ENCODE assay signal across 12 cellular contexts in genomic region chr2:26185954-26186353, GRCh38. TPM values are rescaled to one million over a fixed set of nuclear protein-coding genes. Genes with fewer than 3 reads are reported as not detected.
A peak's percentile ranks its signal among the peaks of the same experiment; 100 is the strongest.
DNase-seq lines count a peak whose midpoint lies in the region; ATAC-seq lines count a peak whose summit lies in the region.
"Had no signal": no experiment of that assay in that cellular context is flagged by ENCODE, and none has a peak within 500 bp of the region (broad histone marks: within the 10 kb centered on the region; RNA-seq: fewer than 3 reads in every experiment).

No MANE protein-coding gene starts in this region.

- no peak for DNase-seq in activated naive CD4-positive, alpha-beta T cell treated with anti-CD3 and anti-CD28 coated beads, Interleukin-2, amount 10 ng/mL, durations not matched to agents 7 days and 5 days
- no peak for DNase-seq in activated naive CD4-positive, alpha-beta T cell treated with anti-CD3 and anti-CD28 coated beads, Interleukin-2, amount 50 U/mL, for 16 hours
- no peak for DNase-seq in activated CD8-positive, alpha-beta T cell treated with anti-CD3 and anti-CD28 coated beads, Interleukin-2, amount 10 ng/mL, durations not matched to agents 7 days and 5 days
- DNase-seq in mesenchymal stem cell, result no peak
- DNase-seq in COR-L47 (lab: John Stamatoyannopoulos, UW), result no peak
- DNase-seq in foreskin melanocyte, result no peak
- DNase-seq: NCI-H2081 treated with DMSO at 0.1 percent for 48 hours, T-helper 9 cell, tibial artery had no signal

- no peak overlapping the region for H4K91ac ChIP-seq in mesenchymal stem cell (ENCODE audit: low read length)

- H2AFZ ChIP-seq in mesenchymal stem cell (ENCODE audit: low read depth, low read length), result no peak overlapping the region

- no peaks in the 10 kb centered on the region for H3K9me3 Mint-ChIP-seq in activated naive CD4-positive, alpha-beta T cell treated with anti-CD3 and anti-CD28 coated beads, Interleukin-2, amount 10 ng/mL, durations not matched to agents 7 days and 5 days
- H3K9me3 Mint-ChIP-seq in activated CD8-positive, alpha-beta T cell treated with anti-CD3 and anti-CD28 coated beads, Interleukin-2, amount 10 ng/mL, durations not matched to agents 7 days and 5 days (ENCODE audit: insufficient read depth), result no peaks in the 10 kb centered on the region

- no peaks in the 10 kb centered on the region for H3K79me1 ChIP-seq in mesenchymal stem cell (replicated peaks; ENCODE audit: low read length, poor library complexity, severe bottlenecking)

- H3K4me3 Mint-ChIP-seq in activated naive CD4-positive, alpha-beta T cell treated with anti-CD3 and anti-CD28 coated beads, Interleukin-2, amount 10 ng/mL, durations not matched to agents 7 days and 5 days, result peak overlapping the region; percentile 78
- peak overlapping the region; percentile 71 for H3K4me3 Mint-ChIP-seq in activated CD8-positive, alpha-beta T cell treated with anti-CD3 and anti-CD28 coated beads, Interleukin-2, amount 10 ng/mL, durations not matched to agents 7 days and 5 days

- H2BK120ac ChIP-seq in mesenchymal stem cell (ENCODE audit: low read depth, low read length), result no peak overlapping the region

- 97% methylated on average over 3 of the region's 11 CpGs for whole genome bisulfite sequencing in mesenchymal stem cell

- CTCF ChIA-PET in activated naive CD4-positive, alpha-beta T cell treated with anti-CD3 and anti-CD28 coated beads, Interleukin-2, amount 10 ng/mL, durations not matched to agents 7 days and 5 days (lab: Charles Lee), result no interaction called here
- CTCF ChIA-PET in activated CD8-positive, alpha-beta T cell treated with anti-CD3 and anti-CD28 coated beads, Interleukin-2, amount 10 ng/mL, durations not matched to agents 7 days and 5 days (lab: Charles Lee), result interaction anchor here (1.1 to 2.0 kb wide), 6 partner anchors 17 to 512 kb away, joined by 3 to 8 read pairs (median 3); no protein-coding TSS in a partner anchor

- peaks cover 5 to 20% of the 10 kb centered on the region in 2 experiments for H3K27me3 ChIP-seq in mesenchymal stem cell (ENCODE audit: control insufficient read depth in 1 of 2, insufficient read depth in 1 of 2, low read length in 2 of 2)
- H3K27me3 ChIP-seq in stomach smooth muscle (ENCODE audit: control insufficient read depth in 1 of 2, insufficient read depth in 2 of 2, low read length in 2 of 2), result no peaks in the 10 kb centered on the region

- no peak overlapping the region for H3K4me2 ChIP-seq in mesenchymal stem cell (ENCODE audit: low read length, poor library complexity, severe bottlenecking)

- H3K9ac ChIP-seq in mesenchymal stem cell (ENCODE audit: low read length) (peak overlapping the region; percentile 89), stomach smooth muscle (ENCODE audit: low read length in 2 of 2) (peak overlapping the region; percentile 76 to 83)

- peaks cover 18% of the 10 kb centered on the region for H3K4me1 Mint-ChIP-seq in activated naive CD4-positive, alpha-beta T cell treated with anti-CD3 and anti-CD28 coated beads, Interleukin-2, amount 10 ng/mL, durations not matched to agents 7 days and 5 days
- peaks cover 25% of the 10 kb centered on the region for H3K4me1 Mint-ChIP-seq in activated CD8-positive, alpha-beta T cell treated with anti-CD3 and anti-CD28 coated beads, Interleukin-2, amount 10 ng/mL, durations not matched to agents 7 days and 5 days (ENCODE audit: low read depth)

- H4K8ac ChIP-seq in mesenchymal stem cell (ENCODE audit: low read length), result no peak overlapping the region

- H3K4me1 ChIP-seq in mesenchymal stem cell (ENCODE audit: control insufficient read depth, insufficient read depth, low read depth, low read length) (peaks cover 8% of the 10 kb centered on the region), stomach smooth muscle (ENCODE audit: control insufficient read depth, insufficient read depth, low read length) (peaks cover 26% of the 10 kb centered on the region)

- H3K4me3 ChIP-seq in mesenchymal stem cell (ENCODE audit: insufficient read depth in 1 of 2, low read depth in 1 of 2, low read length in 2 of 2) (peak overlapping the region in 1 of 2 experiments; percentile 82), stomach smooth muscle (ENCODE audit: low read length in 2 of 2) (peak overlapping the region; percentile 63 to 76)

- H3K4ac ChIP-seq in mesenchymal stem cell (ENCODE audit: low read depth in 1 of 2, low read length in 2 of 2), result no peak overlapping the region

- no peak overlapping the region for H3K18ac ChIP-seq in mesenchymal stem cell (ENCODE audit: low read depth in 1 of 2, low read length in 2 of 2)

- peaks cover 5% of the 10 kb centered on the region for H3K36me3 Mint-ChIP-seq in activated naive CD4-positive, alpha-beta T cell treated with anti-CD3 and anti-CD28 coated beads, Interleukin-2, amount 10 ng/mL, durations not matched to agents 7 days and 5 days
- peaks cover 9% of the 10 kb centered on the region for H3K36me3 Mint-ChIP-seq in activated CD8-positive, alpha-beta T cell treated with anti-CD3 and anti-CD28 coated beads, Interleukin-2, amount 10 ng/mL, durations not matched to agents 7 days and 5 days (ENCODE audit: low read depth)

- H3K14ac ChIP-seq in mesenchymal stem cell (ENCODE audit: low read length in 2 of 2), result no peak overlapping the region

- POLR2A ChIA-PET in activated CD8-positive, alpha-beta T cell treated with anti-CD3 and anti-CD28 coated beads, Interleukin-2, amount 10 ng/mL, durations not matched to agents 7 days and 5 days (lab: Charles Lee), result interaction anchor here (1.1 to 1.2 kb wide), 3 partner anchors 14 to 490 kb away, joined by 3 to 4 read pairs (median 3); no protein-coding TSS in a partner anchor

- H3K27ac Mint-ChIP-seq in activated naive CD4-positive, alpha-beta T cell treated with anti-CD3 and anti-CD28 coated beads, Interleukin-2, amount 10 ng/mL, durations not matched to agents 7 days and 5 days, result no peak overlapping the region
- peak overlapping the region; percentile 43 for H3K27ac Mint-ChIP-seq in activated CD8-positive, alpha-beta T cell treated with anti-CD3 and anti-CD28 coated beads, Interleukin-2, amount 10 ng/mL, durations not matched to agents 7 days and 5 days

- H3K27ac ChIP-seq in mesenchymal stem cell (ENCODE audit: low read length, poor library complexity, severe bottlenecking) (no peak overlapping the region), stomach smooth muscle (ENCODE audit: low read length) (peak overlapping the region; percentile 66)

- H2BK15ac ChIP-seq in mesenchymal stem cell (ENCODE audit: low read depth, poor library complexity, severe bottlenecking), result no peak overlapping the region

- peak overlapping the region in 1 of 2 experiments; percentile 17 for H3K23ac ChIP-seq in mesenchymal stem cell (ENCODE audit: low read length in 2 of 2)

- peaks cover 37% of the 10 kb centered on the region for H3K27me3 Mint-ChIP-seq in activated naive CD4-positive, alpha-beta T cell treated with anti-CD3 and anti-CD28 coated beads, Interleukin-2, amount 10 ng/mL, durations not matched to agents 7 days and 5 days
- H3K27me3 Mint-ChIP-seq in activated CD8-positive, alpha-beta T cell treated with anti-CD3 and anti-CD28 coated beads, Interleukin-2, amount 10 ng/mL, durations not matched to agents 7 days and 5 days (ENCODE audit: low read depth), result peaks cover 7% of the 10 kb centered on the region

- H2BK5ac ChIP-seq in mesenchymal stem cell (ENCODE audit: low read depth, low read length, poor library complexity, severe bottlenecking), result no peak overlapping the region

- no peak for ATAC-seq in activated CD8-positive, alpha-beta T cell treated with anti-CD3 and anti-CD28 coated beads, Interleukin-2, amount 10 ng/mL, durations not matched to agents 7 days and 5 days
- ATAC-seq in GM18909 (IDR thresholded peaks at IDR 0.05; ENCODE audit: poor library complexity, unreplicated experiment), result no peak
- ATAC-seq: left lobe of liver had no signal

- H2AK5ac ChIP-seq in mesenchymal stem cell (ENCODE audit: low read length, severe bottlenecking), result no peak overlapping the region

- H3K36me3 ChIP-seq in mesenchymal stem cell (ENCODE audit: control insufficient read depth in 1 of 2, insufficient read depth in 2 of 2, low read depth in 1 of 2, low read length in 2 of 2), result peaks cover 14 to 31% of the 10 kb centered on the region in 2 experiments
- peaks cover 6 to 15% of the 10 kb centered on the region in 2 donors for H3K36me3 ChIP-seq in stomach smooth muscle (ENCODE audit: control insufficient read depth in 2 of 2, insufficient read depth in 2 of 2, low read length in 2 of 2)

- no peak overlapping the region for H2BK12ac ChIP-seq in mesenchymal stem cell (ENCODE audit: low read length in 2 of 2)

- H3K9me3 ChIP-seq in mesenchymal stem cell (ENCODE audit: control insufficient read depth, low read length) (no peaks in the 10 kb centered on the region), stomach smooth muscle (ENCODE audit: control insufficient read depth in 2 of 2, low read length in 2 of 2) (no peaks in the 10 kb centered on the region)
- H3K9me3 ChIP-seq: tibial artery had no signal

RNA-seq across cellular contexts. Expression of gene GAREM2, which starts 13.1 kb away (rescaled TPM):
- total RNA-seq in activated CD8-positive, alpha-beta T cell treated with anti-CD3 and anti-CD28 coated beads, Interleukin-2, amount 10 ng/mL, durations not matched to agents 7 days and 5 days, result 1 to 10 TPM; 2.8 to 5.5 TPM
- polyA plus RNA-seq in mesenchymal stem cell (2013, experiment 1 of 2), result 6.6 TPM
- polyA plus RNA-seq in mesenchymal stem cell (2013, experiment 2 of 2), result 9.1 TPM

RNA-seq across cellular contexts. Expression of gene HADHA, which starts 58.5 kb away (rescaled TPM):
- 100 to 1,000 TPM; 119 to 124 TPM for total RNA-seq in activated CD8-positive, alpha-beta T cell treated with anti-CD3 and anti-CD28 coated beads, Interleukin-2, amount 10 ng/mL, durations not matched to agents 7 days and 5 days
- 133 TPM for polyA plus RNA-seq in mesenchymal stem cell (2013, experiment 1 of 2)
- 135 TPM for polyA plus RNA-seq in mesenchymal stem cell (2013, experiment 2 of 2)

RNA-seq across cellular contexts. Expression of gene HADHB, which starts 58.8 kb away (rescaled TPM):
- 10 to 100 TPM; 59.1 to 63.5 TPM for total RNA-seq in activated CD8-positive, alpha-beta T cell treated with anti-CD3 and anti-CD28 coated beads, Interleukin-2, amount 10 ng/mL, durations not matched to agents 7 days and 5 days
- polyA plus RNA-seq in mesenchymal stem cell (2013, experiment 1 of 2), result 92.6 TPM
- polyA plus RNA-seq in mesenchymal stem cell (2013, experiment 2 of 2), result 93.5 TPM
